Comparison of ENCODE assay signal across 8 cellular contexts in genomic region chr2:136116111-136116812, GRCh38. TPM values are rescaled to one million over a fixed set of nuclear protein-coding genes. Genes with fewer than 3 reads are reported as not detected.
A peak's percentile ranks its signal among the peaks of the same experiment; 100 is the strongest.
DNase-seq lines count a peak whose midpoint lies in the region; ATAC-seq and TF ChIP-seq lines count a peak whose summit lies in the region.

No MANE protein-coding gene starts in this region.

- peaks cover 33% of the 10 kb centered on the region for H3K36me3 ChIP-seq in SJCRH30
- no peaks in the 10 kb centered on the region for H3K36me3 ChIP-seq in ascending aorta

- H3K9me3 ChIP-seq in SJCRH30 (replicated peaks) (no peaks in the 10 kb centered on the region), ascending aorta (no peaks in the 10 kb centered on the region)

- TF ChIP-seq CTCF in GM12875 (IDR thresholded peaks at IDR 0.05; ENCODE audit: borderline replicate concordance, insufficient read depth, low read depth, low read length) (no peak), ascending aorta (IDR thresholded peaks at IDR 0.05) (no peak)

- peak; percentile 11 for ATAC-seq in HG02973 (IDR thresholded peaks at IDR 0.05; ENCODE audit: unreplicated experiment)
- no peak for ATAC-seq in HG02981 (IDR thresholded peaks at IDR 0.05; ENCODE audit: unreplicated experiment)

- peak overlapping the region; percentile 77 for H3K4me3 ChIP-seq in GM12875 (ENCODE audit: low read depth, low read length)
- peak overlapping the region; percentile 77 for H3K4me3 ChIP-seq in SJCRH30
- H3K4me3 ChIP-seq in ascending aorta = peak overlapping the region; percentile 59 to 63

- intact Hi-C loops in ascending aorta (cut with DNase I) = no loop called here

- H3K4me1 ChIP-seq in SJCRH30 (peaks cover 27% of the 10 kb centered on the region), ascending aorta (peaks cover 0 to 13% of the 10 kb centered on the region in 2 donors)

- H3K27me3 ChIP-seq in SJCRH30 (no peaks in the 10 kb centered on the region), ascending aorta (peaks cover 4% of the 10 kb centered on the region)

- H3K27ac ChIP-seq in SJCRH30 (peak overlapping the region; percentile 79), ascending aorta (peak overlapping the region in 1 of 2 donors; percentile 27)

- DNase-seq in SJCRH30 = peak; percentile 71 to 73
- peak in 1 of 2 donors; percentile 65 for DNase-seq in ascending aorta (ENCODE audit: low spot score in 2 of 2)
- peak; percentile 83 for DNase-seq in left kidney (ENCODE audit: low read depth, low spot score)
- DNase-seq in stimulated activated CD8-positive, alpha-beta memory T cell treated with anti-CD3 and anti-CD28 coated beads, Interleukin-15, amount 100 ng/mL, for 1 hour (ENCODE audit: low read depth) = peak; percentile 73
- DNase-seq in SHP77 treated with DMSO at 0.1 percent for 48 hours (lab: John Stamatoyannopoulos, UW) = no peak

RNA-seq across cellular contexts. Expression of gene CXCR4, which starts 1.7 kb away (rescaled TPM):
- total RNA-seq in SJCRH30 (2014; rRNA removed; shearing (Covaris generic)) = 161 and 164 TPM in 2 replicates
- 15.5 TPM for total RNA-seq in ascending aorta
